8 cellular contexts compared by ENCODE assay signal in genomic region chr19:45668342-45668871, GRCh38. TPM values are rescaled to one million over a fixed set of nuclear protein-coding genes. Genes with fewer than 3 reads are reported as not detected.
A peak's percentile ranks its signal among the peaks of the same experiment; 100 is the strongest.
DNase-seq lines count a peak whose midpoint lies in the region; TF ChIP-seq lines count a peak whose summit lies in the region.

No MANE protein-coding gene starts in this region.

- intact Hi-C loops in vagina (cut with DNase I), result no loop called here

- CTCF ChIA-PET in GM10248 (lab: Yijun Ruan, JAX), result interaction anchor here (1.0 to 6.5 kb wide), 6 partner anchors 12 to 183 kb away, joined by 3 to 46 read pairs (median 4); no protein-coding TSS in a partner anchor

- H3K27ac Mint-ChIP-seq in mesothelial cell of epicardium, result no peak overlapping the region

- no peak for TF ChIP-seq POLR2A in vagina (IDR thresholded peaks at IDR 0.05)

- DNase-seq in GM10248 (ENCODE audit: extremely low spot score), result peak; percentile 53
- DNase-seq in astrocyte of the spinal cord (ENCODE audit: low read depth, low spot score), result no peak
- DNase-seq in mesothelial cell of epicardium (ENCODE audit: low spot score in 2 of 2, unreplicated experiment in 2 of 2), result no peak
- no peak for DNase-seq in vagina (ENCODE audit: extremely low spot score in 2 of 2)
- no peak for DNase-seq in GM10266 (ENCODE audit: extremely low spot score)
- no peak for DNase-seq in NCI-H345 treated with DMSO at 0.1 percent for 48 hours (lab: John Stamatoyannopoulos, UW; ENCODE audit: unreplicated experiment)
- DNase-seq in HuH-7 (ENCODE audit: low spot score), result no peak

- no peak overlapping the region for H3K27ac ChIP-seq in vagina

- POLR2A ChIA-PET in GM10248 (lab: Yijun Ruan, JAX), result interaction anchor here (0.6 to 1.4 kb wide), 2 partner anchors 26 to 28 kb away, joined by 4 to 7 read pairs; no protein-coding TSS in a partner anchor

- peak overlapping the region; percentile 98 for H2AFZ ChIP-seq in Loucy (ENCODE audit: low read length)

- no peaks in the 10 kb centered on the region for H3K36me3 Mint-ChIP-seq in mesothelial cell of epicardium

- H3K27me3 ChIP-seq in Loucy (ENCODE audit: insufficient read depth, low read length, poor library complexity, severe bottlenecking) (no peaks in the 10 kb centered on the region), vagina (peaks cover 8% of the 10 kb centered on the region)

- peak overlapping the region; percentile 99 for H3K4me2 ChIP-seq in Loucy (ENCODE audit: low read depth, low read length, poor library complexity, severe bottlenecking)

- peak overlapping the region; percentile 59 for H3K4me3 Mint-ChIP-seq in mesothelial cell of epicardium

- in situ Hi-C loops in astrocyte of the spinal cord (cut with HindIII; ENCODE audit: low sequenced_read_pairs), result no loop called here

- H3K4me1 ChIP-seq in Loucy (ENCODE audit: insufficient read depth, low read length, poor library complexity, severe bottlenecking) (peaks cover 21% of the 10 kb centered on the region), vagina (peaks cover 35% of the 10 kb centered on the region)

- H3K4me3 ChIP-seq in Loucy (ENCODE audit: low read length, poor library complexity, severe bottlenecking) (peak overlapping the region; percentile 87), astrocyte of the spinal cord (ENCODE audit: low read depth, low read length) (peak overlapping the region; percentile 12), vagina (peak overlapping the region; percentile 35 to 38)

- H3K4me1 Mint-ChIP-seq in mesothelial cell of epicardium, result peaks cover 19% of the 10 kb centered on the region

- TF ChIP-seq CTCF in GM10248 (IDR thresholded peaks at IDR 0.05; ENCODE audit: control extremely low read depth, extremely low read depth, low read depth, missing control alignments) (no peak), Loucy (conservative IDR thresholded peaks at IDR 0.05; ENCODE audit: low read length) (no peak), astrocyte of the spinal cord (IDR thresholded peaks at IDR 0.05; ENCODE audit: low read depth, low read length) (no peak), mesothelial cell of epicardium (IDR thresholded peaks at IDR 0.05; ENCODE audit: unreplicated experiment) (no peak), vagina (IDR thresholded peaks at IDR 0.05) (no peak), GM10266 (IDR thresholded peaks at IDR 0.05; ENCODE audit: control insufficient read depth, insufficient read depth, low read depth, missing control alignments) (no peak)

- no peaks in the 10 kb centered on the region for H3K79me2 ChIP-seq in Loucy (ENCODE audit: insufficient read depth, low read length)

- H3K9me2 ChIP-seq in Loucy (replicated peaks; ENCODE audit: low read depth, low read length), result no peaks in the 10 kb centered on the region

- H3K9me3 ChIP-seq in Loucy (ENCODE audit: insufficient read depth, low read depth, low read length), result no peaks in the 10 kb centered on the region
- no peaks in the 10 kb centered on the region for H3K9me3 ChIP-seq in vagina

- H3K36me3 ChIP-seq in Loucy (ENCODE audit: insufficient read depth, low read length), result no peaks in the 10 kb centered on the region
- no peaks in the 10 kb centered on the region for H3K36me3 ChIP-seq in vagina

- H3K9me3 Mint-ChIP-seq in mesothelial cell of epicardium, result no peaks in the 10 kb centered on the region

- no peaks in the 10 kb centered on the region for H4K20me1 ChIP-seq in Loucy (ENCODE audit: insufficient read depth, low read length, poor library complexity, severe bottlenecking)

- peak overlapping the region; percentile 72 for H3K9ac ChIP-seq in Loucy (ENCODE audit: low read depth, low read length, poor library complexity, severe bottlenecking)

- no peaks in the 10 kb centered on the region for H3F3A ChIP-seq in Loucy (ENCODE audit: low read depth)

- H3K27me3 Mint-ChIP-seq in mesothelial cell of epicardium (ENCODE audit: low read depth), result peaks cover 67% of the 10 kb centered on the region

RNA-seq across cellular contexts. Expression of gene GIPR, which starts 0.4 kb away (rescaled TPM):
- total RNA-seq in mesothelial cell of epicardium, result 3.6 to 5.1 TPM (median 4.1 TPM) in 3 replicates
- total RNA-seq in vagina, result 3.4 TPM

RNA-seq across cellular contexts. Expression of gene SNRPD2, which starts 23.3 kb away (rescaled TPM):
- 440 to 462 TPM (median 461 TPM) in 3 replicates for total RNA-seq in mesothelial cell of epicardium
- 180 TPM for total RNA-seq in vagina

RNA-seq across cellular contexts. Expression of gene QPCTL, which starts 24.1 kb away (rescaled TPM):
- total RNA-seq in mesothelial cell of epicardium, result 8.0 to 10.6 TPM (median 9.1 TPM) in 3 replicates
- 4.7 TPM for total RNA-seq in vagina

RNA-seq across cellular contexts. Expression of gene EML2, which starts 29.2 kb away (rescaled TPM):
- 33.8 to 36.9 TPM (median 34.2 TPM) in 3 replicates for total RNA-seq in mesothelial cell of epicardium
- total RNA-seq in vagina, result 74.9 TPM

Comparison
In these comparisons a context has a peak if more than half of its experiments do, and no peak if none do; other contexts are left out.
1. H3K4me3 ChIP-seq: peak in every context shown above with its lines; median percentile 87 in Loucy; 36 in vagina; 12 in astrocyte of the spinal cord.